24 cellular contexts compared by ENCODE assay signal in genomic region chr12:110636516-110636915, GRCh38. TPM values are rescaled to one million over a fixed set of nuclear protein-coding genes. Genes with fewer than 3 reads are reported as not detected.
DNase-seq lines count a peak whose midpoint lies in the region; ATAC-seq lines count a peak whose summit lies in the region.
"Had no signal": no experiment of that assay in that cellular context is flagged by ENCODE, and none has a peak within 500 bp of the region (broad histone marks: within the 10 kb centered on the region; RNA-seq: fewer than 3 reads in every experiment).

No MANE protein-coding gene starts in this region.

- ATAC-seq in HG03280 (IDR thresholded peaks at IDR 0.05; ENCODE audit: unreplicated experiment) = no peak
- no peak for ATAC-seq in GM18870 (IDR thresholded peaks at IDR 0.05; ENCODE audit: unreplicated experiment)
- ATAC-seq: mucosa of descending colon, T-helper 17 cell had no signal

- DNase-seq in SIG-M5 treated with dmso at 0.1 percent for 504 hours (lab: John Stamatoyannopoulos, UW; ENCODE audit: unreplicated experiment) = peak; percentile 54
- DNase-seq in SIG-M5 (lab: John Stamatoyannopoulos, UW) = no peak
- DNase-seq in MV-4-11 (lab: John Stamatoyannopoulos, UW) = peak; percentile 69
- DNase-seq in glomerular visceral epithelial cell (ENCODE audit: extremely low spot score) = peak; percentile 30
- DNase-seq in iPS-NIHi11 (ENCODE audit: low spot score) = no peak
- no peak for DNase-seq in SK-N-DZ (ENCODE audit: low spot score)
- DNase-seq: activated CD4-positive, alpha-beta T cell treated with anti-CD3 and anti-CD28 coated beads, Interleukin-2, amount 10 ng/mL, durations not matched to agents 7 days and 5 days; activated naive CD8-positive, alpha-beta T cell treated with anti-CD3 and anti-CD28 coated beads, Interleukin-2, amount 10 ng/mL, durations not matched to agents 7 days and 5 days; DMS79; effector CD8-positive, alpha-beta T cell; foreskin melanocyte; HCEC 1CT; hippocampal formation; KG1; mucosa of descending colon; NCI-H1048; NCI-H2029; NCI-H226; PC-9; stimulated activated CD4-positive, alpha-beta T cell treated with anti-CD3 and anti-CD28 coated beads, Interleukin-2, amount 100 ng/mL, for 24 hours; stimulated activated naive CD4-positive, alpha-beta T cell; T-helper 17 cell had no signal

RNA-seq across cellular contexts. Expression of gene TCTN1, which starts 22.6 kb away (rescaled TPM):
- polyA plus RNA-seq in SK-N-DZ (2014; cell fraction: cytosol; rRNA removed) = 39.6 and 51.3 TPM in 2 replicates
- polyA plus RNA-seq in SK-N-DZ (2014; cell fraction: nucleus; rRNA removed) = 83.2 and 117 TPM in 2 replicates

RNA-seq across cellular contexts. Expression of gene HVCN1, which starts 52.4 kb away (rescaled TPM):
- 3.1 and 4.6 TPM in 2 replicates for polyA plus RNA-seq in SK-N-DZ (2014; cell fraction: cytosol; rRNA removed)
- 2.0 and 2.1 TPM in 2 replicates for polyA plus RNA-seq in SK-N-DZ (2014; cell fraction: nucleus; rRNA removed)

RNA-seq across cellular contexts. Expression of gene PPTC7, which starts 53.4 kb away (rescaled TPM):
- 4.0 and 4.5 TPM in 2 replicates for polyA plus RNA-seq in SK-N-DZ (2014; cell fraction: cytosol; rRNA removed)
- polyA plus RNA-seq in SK-N-DZ (2014; cell fraction: nucleus; rRNA removed) = 3.6 and 8.1 TPM in 2 replicates

Comparison
In these comparisons a context has a peak if more than half of its experiments do, and no peak if none do; other contexts are left out.
1. DNase-seq: peak in SIG-M5 treated with dmso at 0.1 percent for 504 hours (single experiment), MV-4-11 (single experiment) and glomerular visceral epithelial cell (single experiment); none in SIG-M5 (single experiment), iPS-NIHi11 (single experiment) and SK-N-DZ (single experiment).